Comparison of ENCODE assay signal across 8 cellular contexts in genomic region chr19:50724522-50725217, GRCh38. TPM values are rescaled to one million over a fixed set of nuclear protein-coding genes. Genes with fewer than 3 reads are reported as not detected.
DNase-seq lines count a peak whose midpoint lies in the region; ATAC-seq and TF ChIP-seq lines count a peak whose summit lies in the region.

No MANE protein-coding gene starts in this region.

- no peaks in the 10 kb centered on the region for H3K36me3 ChIP-seq in CD8-positive, alpha-beta T cell (ENCODE audit: insufficient read depth, low read length)
- H3K36me3 ChIP-seq in RWPE2 (ENCODE audit: low read depth), result no peaks in the 10 kb centered on the region
- no peaks in the 10 kb centered on the region for H3K36me3 ChIP-seq in neural cell (ENCODE audit: insufficient read depth, low read length)

- DNase-seq in CD8-positive, alpha-beta T cell, result peak; percentile 84 to 97 (median 94)
- DNase-seq in HuH-7.5 (ENCODE audit: low spot score) (peak; percentile 77), RWPE2 (ENCODE audit: low spot score) (peak; percentile 99), activated gamma-delta T cell (lab: John Stamatoyannopoulos, UW) (peak; percentile 76), fibroblast of villous mesenchyme (ENCODE audit: low read depth) (peak; percentile 99)

- peak overlapping the region; percentile 86 for H3K9ac ChIP-seq in neural cell (ENCODE audit: low read length)

- no peaks in the 10 kb centered on the region for H3K9me3 Mint-ChIP-seq in CD8-positive, alpha-beta T cell
- H3K9me3 Mint-ChIP-seq in stimulated activated naive CD8-positive, alpha-beta T cell treated with anti-CD3 and anti-CD28 coated beads, Interleukin-15, Interleukin-2, amounts not matched to agents 100 ng/mL and 50 ng/mL, for 24 hours, result no peaks in the 10 kb centered on the region

- peaks cover 2% of the 10 kb centered on the region for H3K36me3 Mint-ChIP-seq in CD8-positive, alpha-beta T cell
- no peaks in the 10 kb centered on the region for H3K36me3 Mint-ChIP-seq in stimulated activated naive CD8-positive, alpha-beta T cell treated with anti-CD3 and anti-CD28 coated beads, Interleukin-15, Interleukin-2, amounts not matched to agents 100 ng/mL and 50 ng/mL, for 24 hours (ENCODE audit: low read depth)

- peak; percentile 22 for TF ChIP-seq EP300 in neural cell (conservative IDR thresholded peaks at IDR 0.05; ENCODE audit: poor library complexity, severe bottlenecking)

- peaks cover 34% of the 10 kb centered on the region for H3K27me3 Mint-ChIP-seq in CD8-positive, alpha-beta T cell (ENCODE audit: low read depth)
- H3K27me3 Mint-ChIP-seq in stimulated activated naive CD8-positive, alpha-beta T cell treated with anti-CD3 and anti-CD28 coated beads, Interleukin-15, Interleukin-2, amounts not matched to agents 100 ng/mL and 50 ng/mL, for 24 hours, result peaks cover 33% of the 10 kb centered on the region

- no peaks in the 10 kb centered on the region for H3K9me3 ChIP-seq in CD8-positive, alpha-beta T cell (ENCODE audit: low read length)
- H3K9me3 ChIP-seq in RWPE2 (ENCODE audit: severe bottlenecking) (no peaks in the 10 kb centered on the region), neural cell (ENCODE audit: low read length) (no peaks in the 10 kb centered on the region)

- no peaks in the 10 kb centered on the region for H3K9me2 ChIP-seq in neural cell (ENCODE audit: insufficient read depth, low read length)

- peak; percentile 88 for ATAC-seq in CD8-positive, alpha-beta T cell
- ATAC-seq in GM21367 (IDR thresholded peaks at IDR 0.05; ENCODE audit: unreplicated experiment) (peak; percentile 60), RWPE2 (ENCODE audit: low read depth) (peak; percentile 76)

- H3K4me1 Mint-ChIP-seq in CD8-positive, alpha-beta T cell (ENCODE audit: low read depth), result peaks cover 46% of the 10 kb centered on the region
- H3K4me1 Mint-ChIP-seq in stimulated activated naive CD8-positive, alpha-beta T cell treated with anti-CD3 and anti-CD28 coated beads, Interleukin-15, Interleukin-2, amounts not matched to agents 100 ng/mL and 50 ng/mL, for 24 hours (ENCODE audit: low read depth), result peaks cover 38% of the 10 kb centered on the region

- peak overlapping the region; percentile 85 for H3K27ac Mint-ChIP-seq in CD8-positive, alpha-beta T cell
- peak overlapping the region; percentile 90 for H3K27ac Mint-ChIP-seq in stimulated activated naive CD8-positive, alpha-beta T cell treated with anti-CD3 and anti-CD28 coated beads, Interleukin-15, Interleukin-2, amounts not matched to agents 100 ng/mL and 50 ng/mL, for 24 hours

- H3K79me2 ChIP-seq in neural cell (replicated peaks; ENCODE audit: insufficient read depth, low read length), result peaks cover 3% of the 10 kb centered on the region

- H3K27ac ChIP-seq in CD8-positive, alpha-beta T cell (ENCODE audit: low read depth, low read length), result peak overlapping the region; percentile 89
- H3K27ac ChIP-seq in RWPE2 (ENCODE audit: poor library complexity, severe bottlenecking) (no peak overlapping the region), neural cell (ENCODE audit: low read length) (peak overlapping the region; percentile 89)

- peak overlapping the region; percentile 89 for H3K4me2 ChIP-seq in neural cell (ENCODE audit: low read length)

- peak; percentile 73 for TF ChIP-seq RAD21 in neural cell (conservative IDR thresholded peaks at IDR 0.05)

- peak overlapping the region; percentile 82 for H3K4me3 Mint-ChIP-seq in CD8-positive, alpha-beta T cell
- peak overlapping the region; percentile 85 for H3K4me3 Mint-ChIP-seq in stimulated activated naive CD8-positive, alpha-beta T cell treated with anti-CD3 and anti-CD28 coated beads, Interleukin-15, Interleukin-2, amounts not matched to agents 100 ng/mL and 50 ng/mL, for 24 hours

- H3F3A ChIP-seq in neural cell (ENCODE audit: insufficient read depth, low read length, poor library complexity, severe bottlenecking), result peaks cover 3% of the 10 kb centered on the region

- intact Hi-C loops in CD8-positive, alpha-beta T cell (cut with DNase I, micrococcal nuclease), result loop anchor here (1.0 to 10.0 kb wide), 8 partner anchors 59 to 640 kb away; partner anchors contain the start of genes CLDND2 (in 1 of the 2), CTU1 (in 1 of the 2), ETFB (in 1 of the 2) and NR1H2 (in 1 of the 2)

- no peaks in the 10 kb centered on the region for H4K20me1 ChIP-seq in neural cell (ENCODE audit: insufficient read depth)

- POLR2A ChIA-PET in CD8-positive, alpha-beta T cell (lab: Charles Lee), result interaction anchor here (0.7 to 1.8 kb wide), 7 partner anchors 79 to 980 kb away, joined by 3 to 9 read pairs (median 3); partner anchors contain the start of genes JOSD2, NR1H2 and POLD1

- no peaks in the 10 kb centered on the region for H3K27me3 ChIP-seq in CD8-positive, alpha-beta T cell (ENCODE audit: insufficient read depth, low read length)
- H3K27me3 ChIP-seq in RWPE2 (ENCODE audit: insufficient read depth, poor library complexity, severe bottlenecking) (no peaks in the 10 kb centered on the region), neural cell (ENCODE audit: insufficient read depth, low read depth, low read length) (no peaks in the 10 kb centered on the region)

- TF ChIP-seq CTCF in CD8-positive, alpha-beta T cell (IDR thresholded peaks at IDR 0.05), result peak; percentile 71
- peak; percentile 87 for TF ChIP-seq CTCF in RWPE2 (IDR thresholded peaks at IDR 0.05; ENCODE audit: poor library complexity, severe bottlenecking)
- peak; percentile 76 for TF ChIP-seq CTCF in fibroblast of villous mesenchyme (IDR thresholded peaks at IDR 0.05; ENCODE audit: insufficient read depth, low read depth, low read length)
- peak; percentile 99 for TF ChIP-seq CTCF in neural cell (IDR thresholded peaks at IDR 0.05; ENCODE audit: poor library complexity, severe bottlenecking)

- CTCF ChIA-PET in CD8-positive, alpha-beta T cell (lab: Charles Lee), result interaction anchor here (0.6 to 2.6 kb wide), 13 partner anchors 9 to 1045 kb away, joined by 3 to 10 read pairs (median 4); partner anchors contain the start of gene ACP4

- H3K4me1 ChIP-seq in CD8-positive, alpha-beta T cell (ENCODE audit: insufficient read depth, low read length), result peaks cover 48% of the 10 kb centered on the region
- H3K4me1 ChIP-seq in RWPE2 (ENCODE audit: insufficient read depth, poor library complexity, severe bottlenecking), result no peaks in the 10 kb centered on the region

- H2AFZ ChIP-seq in neural cell (ENCODE audit: low read depth, low read length), result peak overlapping the region; percentile 48

- peak overlapping the region; percentile 81 for H3K4me3 ChIP-seq in CD8-positive, alpha-beta T cell (ENCODE audit: low read depth, low read length)
- H3K4me3 ChIP-seq in RWPE2 (ENCODE audit: severe bottlenecking) (peak overlapping the region; percentile 50), fibroblast of villous mesenchyme (ENCODE audit: low read depth, low read length) (peak overlapping the region; percentile 68), neural cell (ENCODE audit: low read length) (peak overlapping the region; percentile 96)

TF ChIP-seq in neural cell, 6 proteins besides CTCF, POLR2A, EP300 and RAD21:
- TF ChIP-seq SMC3 (conservative IDR thresholded peaks at IDR 0.05; ENCODE audit: poor library complexity) (peak; percentile 91), MXI1 (conservative IDR thresholded peaks at IDR 0.05; ENCODE audit: poor library complexity, severe bottlenecking) (no peak), EZH2 (IDR thresholded peaks at IDR 0.05; ENCODE audit: borderline replicate concordance, insufficient read depth, low read length, poor library complexity, severe bottlenecking) (no peak), POLR2AphosphoS5 (IDR thresholded peaks at IDR 0.05) (peak; percentile 97), REST (IDR thresholded peaks at IDR 0.05; ENCODE audit: borderline replicate concordance) (peak; percentile 83), TAF1 (IDR thresholded peaks at IDR 0.05; ENCODE audit: low read depth) (peak; percentile 54)

RNA-seq across cellular contexts. Expression of gene CLEC11A, which starts 1.5 kb away (rescaled TPM):
- 1 to 10 TPM; 5.7 TPM for total RNA-seq in CD8-positive, alpha-beta T cell
- total RNA-seq in fibroblast of villous mesenchyme, result 18.6 and 25.4 TPM in 2 replicates
- 18.4 and 19.5 TPM in 2 replicates for polyA plus RNA-seq in neural cell
- polyA minus RNA-seq in neural cell, result 3.4 and 3.7 TPM in 2 replicates

RNA-seq across cellular contexts. Expression of gene SHANK1, which starts 5.1 kb away (rescaled TPM):
- total RNA-seq in CD8-positive, alpha-beta T cell, result 1 to 10 TPM; 1.2 to 1.6 TPM
- total RNA-seq in fibroblast of villous mesenchyme, result 7.4 and 7.8 TPM in 2 replicates
- 3.2 and 7.9 TPM in 2 replicates for polyA plus RNA-seq in neural cell
- polyA minus RNA-seq in neural cell, result 22.0 and 24.6 TPM in 2 replicates

RNA-seq across cellular contexts. Expression of gene GPR32, which starts 45.6 kb away (rescaled TPM):
- not detected for total RNA-seq in CD8-positive, alpha-beta T cell
- total RNA-seq in fibroblast of villous mesenchyme, result not detected in 2 replicates
- polyA plus RNA-seq in neural cell, result not detected in 2 replicates
- polyA minus RNA-seq in neural cell, result not detected in 2 replicates
